In the genomic region with DNA sequence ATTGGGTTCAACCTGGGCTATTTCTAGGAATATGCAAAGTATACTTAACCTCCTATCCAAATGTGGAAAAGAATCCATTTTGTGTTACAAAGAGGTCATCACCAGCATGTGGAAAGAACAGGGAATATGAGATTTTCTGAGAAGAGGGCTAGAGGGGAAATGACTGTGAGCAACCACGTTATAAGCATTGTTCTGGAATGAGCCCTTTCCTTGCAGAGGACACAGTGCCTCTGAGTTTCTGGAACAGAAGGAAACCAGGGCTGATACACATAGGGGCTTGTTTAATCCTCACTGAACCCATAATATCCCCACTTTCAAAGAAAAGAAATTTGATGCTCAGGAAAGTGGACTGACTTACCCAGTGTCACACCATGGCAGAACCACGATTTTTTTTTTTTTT, we compare ENCODE assay signal across 23 cellular contexts.
"Had no signal": no experiment of that assay in that cellular context is flagged by ENCODE, and none has a peak within 500 bp of the region (broad histone marks: within the 10 kb centered on the region; RNA-seq: fewer than 3 reads in every experiment).

No MANE protein-coding gene starts in this region.

- H3K9me3 Mint-ChIP-seq: activated T-helper 2 cell treated with anti-CD3 and anti-CD28 coated beads, Interferon-gamma antibody, Interleukin-2, Interleukin-4, amounts not matched to agents 10 μg/mL and 5 μg/mL and 100 μg/mL, durations not matched to agents 14 hours and 24 hours and 36 hours; central memory CD8-positive, alpha-beta T cell; effector memory CD8-positive, alpha-beta T cell; naive thymus-derived CD4-positive, alpha-beta T cell; WTC11 had no signal

- H3K9me3 ChIP-seq: adrenal gland, esophagus muscularis mucosa, left ventricle myocardium inferior, right atrium auricular region, stomach, suprapubic skin, tibial nerve, uterus had no signal

- H3K27me3 ChIP-seq: adrenal gland, dorsolateral prefrontal cortex, right atrium auricular region, stomach, suprapubic skin, tibial nerve, uterus had no signal

- DNase-seq: activated CD4-positive, alpha-beta T cell treated with anti-CD3 and anti-CD28 coated beads for 36 hours; activated CD4-positive, alpha-beta T cell treated with anti-CD3 and anti-CD28 coated beads, Interleukin-2, amount 50 U/mL, for 48 hours; activated naive CD4-positive, alpha-beta T cell; adrenal gland; dorsolateral prefrontal cortex; effector memory CD8-positive, alpha-beta T cell; hypothalamus; left ventricle myocardium inferior; naive thymus-derived CD4-positive, alpha-beta T cell; stimulated activated CD4-positive, alpha-beta T cell treated with anti-CD3 and anti-CD28 coated beads, Interleukin-12 subunit alpha, Interleukin-12 subunit beta, amount 100 ng/mL, for 4 hours; stimulated activated CD4-positive, alpha-beta T cell treated with anti-CD3 and anti-CD28 coated beads, Interleukin-1b, Interleukin-23, amount 100 ng/mL, for 48 hours; stomach; T-helper 1 cell; T-helper 9 cell; uterus had no signal

- H3K27ac Mint-ChIP-seq: activated T-helper 2 cell treated with anti-CD3 and anti-CD28 coated beads, Interferon-gamma antibody, Interleukin-2, Interleukin-4, amounts not matched to agents 10 μg/mL and 5 μg/mL and 100 μg/mL, durations not matched to agents 14 hours and 24 hours and 36 hours; progenitor cell of endocrine pancreas had no signal

- H3K27me3 Mint-ChIP-seq: activated CD4-positive, alpha-beta T cell treated with anti-CD3 and anti-CD28 coated beads for 36 hours; central memory CD8-positive, alpha-beta T cell; effector memory CD8-positive, alpha-beta T cell; naive thymus-derived CD4-positive, alpha-beta T cell had no signal

- H3K36me3 ChIP-seq: uterus had no signal

- H3K4me3 ChIP-seq: adrenal gland, dorsolateral prefrontal cortex, esophagus muscularis mucosa, left ventricle myocardium inferior, right atrium auricular region, stomach, suprapubic skin, tibial nerve, uterus had no signal

- H3K4me1 ChIP-seq: adrenal gland, suprapubic skin, uterus had no signal

- H3K27ac ChIP-seq: adrenal gland, dorsolateral prefrontal cortex, esophagus muscularis mucosa, left ventricle myocardium inferior, right atrium auricular region, stomach, suprapubic skin, tibial nerve, uterus had no signal

- H3K4me3 Mint-ChIP-seq: activated CD4-positive, alpha-beta T cell treated with anti-CD3 and anti-CD28 coated beads for 36 hours; central memory CD8-positive, alpha-beta T cell; effector memory CD8-positive, alpha-beta T cell; naive thymus-derived CD4-positive, alpha-beta T cell; WTC11 had no signal
